19 cellular contexts compared by ENCODE assay signal in the genomic region with DNA sequence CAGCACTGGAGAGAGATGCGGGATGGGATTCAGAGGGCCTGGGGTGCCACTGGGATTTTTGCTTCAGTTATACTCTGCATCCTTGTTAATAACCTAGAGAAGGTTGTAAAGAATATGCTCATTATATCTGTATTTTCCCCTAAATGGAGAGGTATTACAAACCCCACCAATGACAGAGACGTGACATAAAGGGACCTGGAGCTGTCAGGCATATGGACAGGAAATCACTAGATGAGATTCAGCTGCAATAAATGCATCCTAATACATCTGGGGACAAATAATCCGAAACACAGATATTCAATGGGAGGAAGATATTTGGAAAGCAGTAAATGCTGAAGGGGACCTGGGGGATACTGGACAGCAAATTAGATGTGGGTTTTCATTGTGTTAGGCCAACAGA.
DNase-seq lines count a peak whose midpoint lies in the region; ATAC-seq and TF ChIP-seq lines count a peak whose summit lies in the region.
"Had no signal": no experiment of that assay in that cellular context is flagged by ENCODE, and none has a peak within 500 bp of the region (broad histone marks: within the 10 kb centered on the region; RNA-seq: fewer than 3 reads in every experiment).

No MANE protein-coding gene starts in this region.

- TF ChIP-seq RAD21 in neural cell (conservative IDR thresholded peaks at IDR 0.05): no peak

- H3K9me3 ChIP-seq in neural cell (ENCODE audit: low read length) (no peaks in the 10 kb centered on the region), skeletal muscle tissue (ENCODE audit: control insufficient read depth in 3 of 3, low read length in 3 of 3) (no peaks in the 10 kb centered on the region)
- H3K9me3 ChIP-seq: BLaER1, Caco-2 had no signal

- H3K27me3 ChIP-seq in mesendoderm (ENCODE audit: insufficient read depth, low read length, poor library complexity) (no peaks in the 10 kb centered on the region), neural cell (ENCODE audit: insufficient read depth, low read depth, low read length) (no peaks in the 10 kb centered on the region), skeletal muscle tissue (ENCODE audit: control insufficient read depth in 3 of 3, insufficient read depth in 3 of 3, low read length in 3 of 3) (no peaks in the 10 kb centered on the region)
- H3K27me3 ChIP-seq: BLaER1 had no signal

- H3K4me1 Mint-ChIP-seq in activated T-helper 17 cell treated with anti-CD3 and anti-CD28 coated beads, Interleukin-2, amount 50 U/mL, for 72 hours: no peaks in the 10 kb centered on the region
- H3K4me1 Mint-ChIP-seq: B cell had no signal

- no peak for TF ChIP-seq CTCF in VCaP (conservative IDR thresholded peaks at IDR 0.05)
- TF ChIP-seq CTCF in neural cell (IDR thresholded peaks at IDR 0.05; ENCODE audit: poor library complexity, severe bottlenecking): no peak

- H4K8ac ChIP-seq in mesendoderm (ENCODE audit: low read depth, low read length): no peak overlapping the region

- peak overlapping the region; percentile 60 for H3K4ac ChIP-seq in mesendoderm (ENCODE audit: low read depth, low read length)

- peaks cover 16% of the 10 kb centered on the region for H3K4me1 ChIP-seq in mesendoderm (ENCODE audit: control insufficient read depth, low read depth, low read length)
- peaks cover 22 to 38% (median 30%) of the 10 kb centered on the region in 3 donors for H3K4me1 ChIP-seq in skeletal muscle tissue (ENCODE audit: control insufficient read depth in 3 of 3, insufficient read depth in 3 of 3, low read length in 3 of 3)
- H3K4me1 ChIP-seq: BLaER1 had no signal

- no peaks in the 10 kb centered on the region for H4K20me1 ChIP-seq in neural cell (ENCODE audit: insufficient read depth)
- H4K20me1 ChIP-seq: BLaER1 had no signal

- no peak overlapping the region for H2BK5ac ChIP-seq in mesendoderm (ENCODE audit: low read length)

- H2AK5ac ChIP-seq in mesendoderm (ENCODE audit: low read length): no peak overlapping the region

- H3K9me2 ChIP-seq in neural cell (ENCODE audit: insufficient read depth, low read length): no peaks in the 10 kb centered on the region

- peaks cover 6% of the 10 kb centered on the region for H3K27me3 Mint-ChIP-seq in activated T-helper 17 cell treated with anti-CD3 and anti-CD28 coated beads, Interleukin-2, amount 50 U/mL, for 72 hours

- peak overlapping the region; percentile 69 for H3K56ac ChIP-seq in mesendoderm (ENCODE audit: low read length)

- no peak overlapping the region for H3K4me3 Mint-ChIP-seq in activated T-helper 17 cell treated with anti-CD3 and anti-CD28 coated beads, Interleukin-2, amount 50 U/mL, for 72 hours
- H3K4me3 Mint-ChIP-seq: B cell; CD4-positive, CD25-positive, alpha-beta regulatory T cell; CD8-positive, alpha-beta T cell; H9 had no signal

- WGBS in mesendoderm (ENCODE audit: extremely low coverage, insufficient coverage, low lambda C conversion rate): no CpG with 5 or more reads among the region's 3 CpGs

- no peak overlapping the region for H3K23ac ChIP-seq in mesendoderm (ENCODE audit: low read length)

- no peak for ATAC-seq in activated T-helper 17 cell treated with anti-CD3 and anti-CD28 coated beads, Interleukin-2, amount 50 U/mL, for 72 hours (replicated peaks)
- ATAC-seq in HG03442 (IDR thresholded peaks at IDR 0.05; ENCODE audit: unreplicated experiment) (no peak), HG03457 (IDR thresholded peaks at IDR 0.05; ENCODE audit: unreplicated experiment) (no peak)
- ATAC-seq: CD8-positive, alpha-beta T cell; HCT116 had no signal

- H2BK120ac ChIP-seq in mesendoderm (ENCODE audit: low read depth, low read length): no peak overlapping the region

- no peaks in the 10 kb centered on the region for H3K79me2 ChIP-seq in mesendoderm (ENCODE audit: control insufficient read depth, insufficient read depth, low read length)
- H3K79me2 ChIP-seq in neural cell (replicated peaks; ENCODE audit: insufficient read depth, low read length): no peaks in the 10 kb centered on the region

- no peaks in the 10 kb centered on the region for H3K36me3 ChIP-seq in mesendoderm (ENCODE audit: control insufficient read depth, insufficient read depth, low read length)
- H3K36me3 ChIP-seq in neural cell (ENCODE audit: insufficient read depth, low read length): no peaks in the 10 kb centered on the region
- H3K36me3 ChIP-seq in skeletal muscle tissue (ENCODE audit: control insufficient read depth in 3 of 3, insufficient read depth in 3 of 3, low read length in 3 of 3): no peaks in the 10 kb centered on the region
- H3K36me3 ChIP-seq: BLaER1 had no signal

- no peak overlapping the region for H2AFZ ChIP-seq in neural cell (ENCODE audit: low read depth, low read length)
- H2AFZ ChIP-seq: GM23248 had no signal

- H3K9ac ChIP-seq in mesendoderm (ENCODE audit: low read length) (no peak overlapping the region), neural cell (ENCODE audit: low read length) (no peak overlapping the region), skeletal muscle tissue (ENCODE audit: low read depth in 1 of 3, low read length in 3 of 3) (no peak overlapping the region)
- H3K9ac ChIP-seq: BLaER1, GM23248 had no signal

- H3K18ac ChIP-seq in mesendoderm (ENCODE audit: low read length): peak overlapping the region; percentile 45

- H3K4me3 ChIP-seq in mesendoderm (ENCODE audit: low read length) (no peak overlapping the region), neural cell (ENCODE audit: low read length) (no peak overlapping the region), skeletal muscle tissue (ENCODE audit: low read length in 3 of 3) (no peak overlapping the region)
- H3K4me3 ChIP-seq: BLaER1, GM23248 had no signal

- H3K27ac Mint-ChIP-seq in activated T-helper 17 cell treated with anti-CD3 and anti-CD28 coated beads, Interleukin-2, amount 50 U/mL, for 72 hours: no peak overlapping the region
- H3K27ac Mint-ChIP-seq: B cell; CD4-positive, CD25-positive, alpha-beta regulatory T cell; CD8-positive, alpha-beta T cell had no signal

- H3K27ac ChIP-seq in VCaP (peak overlapping the region; percentile 75; the same call in 1 of the 2 replicates), mesendoderm (ENCODE audit: low read depth, low read length) (no peak overlapping the region), neural cell (ENCODE audit: low read length) (no peak overlapping the region), skeletal muscle tissue (ENCODE audit: low read depth, low read length) (peak overlapping the region; percentile 83)
- H3K27ac ChIP-seq: 22Rv1, BLaER1, C4-2B, GM23248 had no signal

- no peaks in the 10 kb centered on the region for H3K79me1 ChIP-seq in mesendoderm (ENCODE audit: low read length)

- H2BK15ac ChIP-seq in mesendoderm (replicated peaks; ENCODE audit: low read depth): peak overlapping the region; percentile 59

- no peak for DNase-seq in mesendoderm
- DNase-seq: Caco-2; CD4-positive, CD25-positive, alpha-beta regulatory T cell; CD8-positive, alpha-beta T cell; DMS153; DND-41; H9 had no signal

- no peaks in the 10 kb centered on the region for H3F3A ChIP-seq in neural cell (ENCODE audit: insufficient read depth, low read length, poor library complexity, severe bottlenecking)

- H3K9me3 Mint-ChIP-seq in activated T-helper 17 cell treated with anti-CD3 and anti-CD28 coated beads, Interleukin-2, amount 50 U/mL, for 72 hours: no peaks in the 10 kb centered on the region
- H3K9me3 Mint-ChIP-seq: CD8-positive, alpha-beta T cell had no signal

- H3K4me2 ChIP-seq in mesendoderm (ENCODE audit: low read length) (no peak overlapping the region), neural cell (ENCODE audit: low read length) (no peak overlapping the region)
- H3K4me2 ChIP-seq: BLaER1 had no signal

- H4K5ac ChIP-seq in mesendoderm (ENCODE audit: low read length): no peak overlapping the region

- TF ChIP-seq EP300 in neural cell (conservative IDR thresholded peaks at IDR 0.05; ENCODE audit: poor library complexity, severe bottlenecking): peak; percentile 88

- H3K36me3 Mint-ChIP-seq in activated T-helper 17 cell treated with anti-CD3 and anti-CD28 coated beads, Interleukin-2, amount 50 U/mL, for 72 hours (ENCODE audit: low read depth): no peaks in the 10 kb centered on the region
- H3K36me3 Mint-ChIP-seq: CD4-positive, CD25-positive, alpha-beta regulatory T cell; CD8-positive, alpha-beta T cell had no signal

TF ChIP-seq in neural cell, 6 proteins besides CTCF, POLR2A, EP300 and RAD21:
- TF ChIP-seq, protein P1, sequence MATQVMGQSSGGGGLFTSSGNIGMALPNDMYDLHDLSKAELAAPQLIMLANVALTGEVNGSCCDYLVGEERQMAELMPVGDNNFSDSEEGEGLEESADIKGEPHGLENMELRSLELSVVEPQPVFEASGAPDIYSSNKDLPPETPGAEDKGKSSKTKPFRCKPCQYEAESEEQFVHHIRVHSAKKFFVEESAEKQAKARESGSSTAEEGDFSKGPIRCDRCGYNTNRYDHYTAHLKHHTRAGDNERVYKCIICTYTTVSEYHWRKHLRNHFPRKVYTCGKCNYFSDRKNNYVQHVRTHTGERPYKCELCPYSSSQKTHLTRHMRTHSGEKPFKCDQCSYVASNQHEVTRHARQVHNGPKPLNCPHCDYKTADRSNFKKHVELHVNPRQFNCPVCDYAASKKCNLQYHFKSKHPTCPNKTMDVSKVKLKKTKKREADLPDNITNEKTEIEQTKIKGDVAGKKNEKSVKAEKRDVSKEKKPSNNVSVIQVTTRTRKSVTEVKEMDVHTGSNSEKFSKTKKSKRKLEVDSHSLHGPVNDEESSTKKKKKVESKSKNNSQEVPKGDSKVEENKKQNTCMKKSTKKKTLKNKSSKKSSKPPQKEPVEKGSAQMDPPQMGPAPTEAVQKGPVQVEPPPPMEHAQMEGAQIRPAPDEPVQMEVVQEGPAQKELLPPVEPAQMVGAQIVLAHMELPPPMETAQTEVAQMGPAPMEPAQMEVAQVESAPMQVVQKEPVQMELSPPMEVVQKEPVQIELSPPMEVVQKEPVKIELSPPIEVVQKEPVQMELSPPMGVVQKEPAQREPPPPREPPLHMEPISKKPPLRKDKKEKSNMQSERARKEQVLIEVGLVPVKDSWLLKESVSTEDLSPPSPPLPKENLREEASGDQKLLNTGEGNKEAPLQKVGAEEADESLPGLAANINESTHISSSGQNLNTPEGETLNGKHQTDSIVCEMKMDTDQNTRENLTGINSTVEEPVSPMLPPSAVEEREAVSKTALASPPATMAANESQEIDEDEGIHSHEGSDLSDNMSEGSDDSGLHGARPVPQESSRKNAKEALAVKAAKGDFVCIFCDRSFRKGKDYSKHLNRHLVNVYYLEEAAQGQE (IDR thresholded peaks at IDR 0.05; ENCODE audit: borderline replicate concordance): no peak
- TF ChIP-seq POLR2AphosphoS5 (IDR thresholded peaks at IDR 0.05): peak; percentile 60

Comparison
In these comparisons a context has a peak if more than half of its experiments do, and no peak if none do; other contexts are left out.
1. H3K27ac ChIP-seq: peak in VCaP (single experiment) and skeletal muscle tissue (single experiment); none in mesendoderm (single experiment) and neural cell (single experiment).